9 cellular contexts compared by ENCODE assay signal in the genomic region with DNA sequence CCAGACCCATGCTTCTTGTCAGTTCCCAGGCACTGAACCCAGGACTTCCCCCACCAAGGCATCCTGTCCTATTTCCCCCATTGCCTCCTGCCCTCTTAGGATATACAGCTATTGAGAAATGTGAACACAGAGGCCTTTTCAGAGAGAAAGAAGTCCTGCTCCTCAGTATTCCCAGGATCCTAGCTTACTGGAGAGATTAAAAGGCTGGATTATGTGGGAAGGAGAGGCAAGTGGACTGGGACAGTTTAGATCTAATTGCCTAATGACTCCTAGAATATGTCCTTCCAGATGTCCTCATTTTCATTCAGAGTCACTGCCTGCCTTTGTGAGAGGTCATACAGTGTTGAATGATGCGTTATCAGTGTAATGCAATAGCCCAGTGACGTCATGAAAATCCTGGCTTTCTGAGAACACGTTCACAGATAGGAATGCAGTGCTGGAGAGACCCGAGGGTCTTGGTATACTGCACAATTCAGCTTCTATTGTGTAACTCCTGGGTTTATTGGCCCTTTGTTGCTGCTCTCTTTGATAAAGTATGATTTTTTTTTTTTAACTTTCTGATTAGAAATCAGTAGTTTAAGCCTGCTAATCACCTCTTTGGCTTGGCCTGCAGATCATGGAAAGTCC. TPM values are rescaled to one million over a fixed set of nuclear protein-coding genes. Genes with fewer than 3 reads are reported as not detected.
DNase-seq lines count a peak whose midpoint lies in the region; TF ChIP-seq lines count a peak whose summit lies in the region.
"Had no signal": no experiment of that assay in that cellular context is flagged by ENCODE, and none has a peak within 500 bp of the region (broad histone marks: within the 10 kb centered on the region; RNA-seq: fewer than 3 reads in every experiment).

No MANE protein-coding gene starts in this region.

- no peak for TF ChIP-seq EP300 in sigmoid colon (IDR thresholded peaks at IDR 0.05)

- H3K4me1 Mint-ChIP-seq in activated CD4-positive, alpha-beta memory T cell treated with anti-CD3 and anti-CD28 coated beads for 36 hours (ENCODE audit: low read depth), result no peaks in the 10 kb centered on the region

- H3K4me3 ChIP-seq in AG09309 (ENCODE audit: control insufficient read depth, low read depth, low read length), result no peak overlapping the region
- H3K4me3 ChIP-seq in astrocyte of the cerebellum (ENCODE audit: low read depth, low read length), result no peak overlapping the region
- H3K4me3 ChIP-seq in tibial artery, result no peak overlapping the region
- H3K4me3 ChIP-seq in sigmoid colon, result no peak overlapping the region

- H3K4me1 ChIP-seq in tibial artery (peaks cover 0 to 8% (median 0%) of the 10 kb centered on the region in 4 donors), sigmoid colon (no peaks in the 10 kb centered on the region)

- CTCF ChIA-PET in activated CD4-positive, alpha-beta memory T cell treated with anti-CD3 and anti-CD28 coated beads for 36 hours (lab: Charles Lee), result no interaction called here

- POLR2A ChIA-PET in activated CD4-positive, alpha-beta memory T cell treated with anti-CD3 and anti-CD28 coated beads for 36 hours (lab: Charles Lee), result no interaction called here

- no peaks in the 10 kb centered on the region for H3K27me3 Mint-ChIP-seq in activated CD4-positive, alpha-beta memory T cell treated with anti-CD3 and anti-CD28 coated beads for 36 hours

- H3K36me3 Mint-ChIP-seq in activated CD4-positive, alpha-beta memory T cell treated with anti-CD3 and anti-CD28 coated beads for 36 hours, result no peaks in the 10 kb centered on the region

- no peak overlapping the region for H3K27ac Mint-ChIP-seq in activated CD4-positive, alpha-beta memory T cell treated with anti-CD3 and anti-CD28 coated beads for 36 hours

- no peaks in the 10 kb centered on the region for H3K9me3 Mint-ChIP-seq in activated CD4-positive, alpha-beta memory T cell treated with anti-CD3 and anti-CD28 coated beads for 36 hours

- TF ChIP-seq CTCF in AG09309 (IDR thresholded peaks at IDR 0.05; ENCODE audit: control insufficient read depth, insufficient read depth, low read depth, low read length, missing control alignments), result no peak
- TF ChIP-seq CTCF in astrocyte of the cerebellum (IDR thresholded peaks at IDR 0.05; ENCODE audit: low read depth, low read length, missing control alignments), result no peak
- no peak for TF ChIP-seq CTCF in tibial artery (IDR thresholded peaks at IDR 0.05)
- no peak for TF ChIP-seq CTCF in sigmoid colon (IDR thresholded peaks at IDR 0.05)

- no peak overlapping the region for H3K4me3 Mint-ChIP-seq in activated CD4-positive, alpha-beta memory T cell treated with anti-CD3 and anti-CD28 coated beads for 36 hours

- WGBS in sigmoid colon, 2 donors, result 24 to 48% methylated on average over 4 of the region's 4 CpGs

- H3K9me3 ChIP-seq in tibial artery, result no peaks in the 10 kb centered on the region
- no peaks in the 10 kb centered on the region for H3K9me3 ChIP-seq in sigmoid colon

- no peaks in the 10 kb centered on the region for H3K36me3 ChIP-seq in tibial artery
- H3K36me3 ChIP-seq in sigmoid colon, result no peaks in the 10 kb centered on the region

- H3K27ac ChIP-seq in tibial artery (no peak overlapping the region), sigmoid colon (no peak overlapping the region)

- no peak for TF ChIP-seq POLR2A in sigmoid colon (IDR thresholded peaks at IDR 0.05)

- in situ Hi-C loops in astrocyte of the cerebellum (cut with HindIII; ENCODE audit: low sequenced_read_pairs), result no loop called here

- DNase-seq in AG09309 (ENCODE audit: low read depth), result peak; percentile 70
- DNase-seq in HuH-7 (ENCODE audit: low spot score), result peak; percentile 70
- peak; percentile 92 for DNase-seq in astrocyte of the cerebellum (ENCODE audit: low read depth)
- DNase-seq in kidney tubule cell (ENCODE audit: low spot score), result peak; percentile 93
- DNase-seq in tibial artery, result no peak
- DNase-seq in sigmoid colon, result no peak
- DNase-seq in NCI-H1436 treated with DMSO at 0.1 percent for 48 hours (lab: John Stamatoyannopoulos, UW), result no peak
- DNase-seq in activated CD4-positive, alpha-beta memory T cell treated with anti-CD3 and anti-CD28 coated beads for 36 hours, result no peak
- DNase-seq: NCI-H1436 had no signal

- intact Hi-C loops in tibial artery (cut with DNase I; ENCODE audit: low total_unique reads), result no loop called here
- intact Hi-C loops in sigmoid colon (cut with DNase I), result no loop called here
- intact Hi-C loops in activated CD4-positive, alpha-beta memory T cell treated with anti-CD3 and anti-CD28 coated beads for 36 hours (cut with micrococcal nuclease), result no loop called here

- peaks cover 0 to 7% of the 10 kb centered on the region in 2 donors for H3K27me3 ChIP-seq in tibial artery
- no peaks in the 10 kb centered on the region for H3K27me3 ChIP-seq in sigmoid colon

RNA-seq across cellular contexts. Expression of a gene that starts 26.2 kb away (rescaled TPM):
- 1 to 10 TPM in 1 of 4 donors, under 1 TPM in 2, not detected in 1; 0.27 to 1.1 (median 0.28) TPM for total RNA-seq in sigmoid colon
- polyA plus RNA-seq in sigmoid colon, result 10 to 100 TPM; 11.4 to 15.4 (median 15.0) TPM
- 1 to 10 TPM in 1 of 2 experiments, under 1 TPM in 1; 0.82 to 1.3 TPM for total RNA-seq in activated CD4-positive, alpha-beta memory T cell treated with anti-CD3 and anti-CD28 coated beads for 36 hours

Comparison
In these comparisons a context has a peak if more than half of its experiments do, and no peak if none do; other contexts are left out.
1. DNase-seq: peak in AG09309 (single experiment), HuH-7 (single experiment), astrocyte of the cerebellum (single experiment) and kidney tubule cell (single experiment); none in tibial artery (0 of 2), sigmoid colon (single experiment), NCI-H1436 treated with DMSO at 0.1 percent for 48 hours (single experiment) and activated CD4-positive, alpha-beta memory T cell treated with anti-CD3 and anti-CD28 coated beads for 36 hours (single experiment).